14 cellular contexts compared by ENCODE assay signal in genomic region chr4:76485450-76485849, GRCh38. TPM values are rescaled to one million over a fixed set of nuclear protein-coding genes. Genes with fewer than 3 reads are reported as not detected.
DNase-seq lines count a peak whose midpoint lies in the region; ATAC-seq and TF ChIP-seq lines count a peak whose summit lies in the region.
"Had no signal": no experiment of that assay in that cellular context is flagged by ENCODE, and none has a peak within 500 bp of the region (broad histone marks: within the 10 kb centered on the region; RNA-seq: fewer than 3 reads in every experiment).

No MANE protein-coding gene starts in this region.

- no peaks in the 10 kb centered on the region; the same call in 1 of the 2 replicates for H3K79me2 ChIP-seq in H9 (ENCODE audit: insufficient read depth, low read length)

- no peak overlapping the region for H3K18ac ChIP-seq in H9 (ENCODE audit: insufficient read length, low read depth, low read length)

- H4K5ac ChIP-seq in H9 (ENCODE audit: insufficient read length, low read depth, low read length) = no peak overlapping the region

- no peak overlapping the region for H4K8ac ChIP-seq in H9 (replicated peaks; ENCODE audit: insufficient read length, low read depth, low read length)

- peak; percentile 45 for DNase-seq in H9
- DNase-seq in NCI-H146 (lab: John Stamatoyannopoulos, UW) = peak; percentile 71
- no peak for DNase-seq in neural crest cell (ENCODE audit: low read depth, low spot score)
- DNase-seq in germinal center (ENCODE audit: low spot score) = no peak
- DNase-seq in tibial artery = no peak
- DNase-seq: activated naive CD4-positive, alpha-beta T cell treated with anti-CD3 and anti-CD28 coated beads, Interleukin-2, amount 10 ng/mL, durations not matched to agents 7 days and 5 days; Kasumi-1; naive B cell; NCI-H526 had no signal

- H2AK5ac ChIP-seq in H9 (ENCODE audit: insufficient read length, low read length) = no peak overlapping the region

- H3K27ac ChIP-seq in H9 (ENCODE audit: insufficient read length, low read depth, low read length) (peak overlapping the region; percentile 8), tibial artery (no peak overlapping the region)
- H3K27ac ChIP-seq: C4-2B, coronary artery, suprapubic skin had no signal

- peaks cover 31 to 40% of the 10 kb centered on the region in 2 experiments for H3K9me3 Mint-ChIP-seq in H9
- H3K9me3 Mint-ChIP-seq in neural crest cell = peaks cover 19% of the 10 kb centered on the region

- H3K36me3 Mint-ChIP-seq in H9 (ENCODE audit: insufficient read depth in 1 of 3, low read depth in 3 of 3) (peaks cover 18 to 38% (median 23%) of the 10 kb centered on the region in 3 experiments), neural crest cell (ENCODE audit: low read depth) (peaks cover 22% of the 10 kb centered on the region)
- H3K36me3 Mint-ChIP-seq: activated naive CD4-positive, alpha-beta T cell treated with anti-CD3 and anti-CD28 coated beads, Interleukin-2, amount 10 ng/mL, durations not matched to agents 7 days and 5 days had no signal

- H3K14ac ChIP-seq in H9 (ENCODE audit: insufficient read depth, low read length) = no peak overlapping the region

- H3K4me3 ChIP-seq in tibial artery = no peak overlapping the region
- H3K4me3 ChIP-seq: coronary artery, suprapubic skin had no signal

- no peaks in the 10 kb centered on the region for H3K36me3 ChIP-seq in tibial artery
- H3K36me3 ChIP-seq: suprapubic skin had no signal

- no peak overlapping the region for H3K4ac ChIP-seq in H9 (ENCODE audit: low read depth, low read length)

- intact Hi-C loops in tibial artery (cut with DNase I; ENCODE audit: low total_unique reads) = no loop called here

- H2AFZ ChIP-seq in H9 (ENCODE audit: low read length) = no peak overlapping the region

- TF ChIP-seq CTCF in H9 (conservative IDR thresholded peaks at IDR 0.05) (no peak), neural crest cell (conservative IDR thresholded peaks at IDR 0.05) (no peak), tibial artery (IDR thresholded peaks at IDR 0.05) (no peak)

- no CpG with 5 or more reads among the region's 3 CpGs for WGBS in H9 (ENCODE audit: extremely low coverage, insufficient read length, low lambda C conversion rate)

- H3K27me3 Mint-ChIP-seq in H9 (ENCODE audit: low read depth) (no peaks in the 10 kb centered on the region), neural crest cell (ENCODE audit: low read depth) (no peaks in the 10 kb centered on the region)

- H3K4me1 Mint-ChIP-seq in H9 (peaks cover 26 to 37% of the 10 kb centered on the region in 2 experiments), neural crest cell (peaks cover 56% of the 10 kb centered on the region)
- H3K4me1 Mint-ChIP-seq: activated naive CD4-positive, alpha-beta T cell treated with anti-CD3 and anti-CD28 coated beads, Interleukin-2, amount 10 ng/mL, durations not matched to agents 7 days and 5 days had no signal

- H3K4me2 ChIP-seq in H9 (ENCODE audit: insufficient read depth, insufficient read length, low read length) = no peak overlapping the region

- no peak overlapping the region for H2BK120ac ChIP-seq in H9 (ENCODE audit: low read depth, low read length, poor library complexity, severe bottlenecking)

- H4K91ac ChIP-seq in H9 (ENCODE audit: insufficient read length, low read depth, low read length) = no peak overlapping the region

- H3K4me3 Mint-ChIP-seq in H9 = peak overlapping the region; percentile 3 to 4; a peak in 3 of 5 replicates
- H3K4me3 Mint-ChIP-seq in neural crest cell = no peak overlapping the region
- H3K4me3 Mint-ChIP-seq: activated naive CD4-positive, alpha-beta T cell treated with anti-CD3 and anti-CD28 coated beads, Interleukin-2, amount 10 ng/mL, durations not matched to agents 7 days and 5 days; naive B cell had no signal

- no peak overlapping the region for H3K56ac ChIP-seq in H9 (ENCODE audit: insufficient read length, low read depth, low read length)

- H3K27me3 ChIP-seq in H9 (ENCODE audit: insufficient read depth, low read length) = no peaks in the 10 kb centered on the region
- H3K27me3 ChIP-seq in tibial artery = no peaks in the 10 kb centered on the region
- H3K27me3 ChIP-seq: suprapubic skin had no signal

- H2BK20ac ChIP-seq in H9 (ENCODE audit: low read depth, low read length, poor library complexity, severe bottlenecking) = no peak overlapping the region

- no peak overlapping the region for H2BK5ac ChIP-seq in H9 (ENCODE audit: insufficient read length, low read length)

- H3K9ac ChIP-seq in H9 (ENCODE audit: extremely low read depth, insufficient read length, low read length) = no peak overlapping the region

- H3K79me1 ChIP-seq in H9 (ENCODE audit: insufficient read depth, low read depth, low read length, poor library complexity, severe bottlenecking) = no peaks in the 10 kb centered on the region

- no peaks in the 10 kb centered on the region for H3K23me2 ChIP-seq in H9 (ENCODE audit: insufficient read length, low read depth, low read length, poor library complexity, severe bottlenecking)

- H3K27ac Mint-ChIP-seq in H9 = peak overlapping the region in 2 of 3 experiments; percentile 51 to 90; a peak in 5 of 7 replicates
- peak overlapping the region; percentile 4 for H3K27ac Mint-ChIP-seq in neural crest cell (ENCODE audit: unreplicated experiment)
- H3K27ac Mint-ChIP-seq: activated naive CD4-positive, alpha-beta T cell treated with anti-CD3 and anti-CD28 coated beads, Interleukin-2, amount 10 ng/mL, durations not matched to agents 7 days and 5 days; naive B cell had no signal

- H2BK15ac ChIP-seq in H9 (ENCODE audit: low read depth, low read length) = no peak overlapping the region

- peaks cover 10% of the 10 kb centered on the region; the same call in 1 of the 2 replicates for H3K4me1 ChIP-seq in H9 (ENCODE audit: insufficient read depth, low read length)
- H3K4me1 ChIP-seq in tibial artery = peaks cover 0 to 6% (median 4%) of the 10 kb centered on the region in 4 donors
- H3K4me1 ChIP-seq: suprapubic skin had no signal

- no peak overlapping the region for H3K23ac ChIP-seq in H9 (ENCODE audit: insufficient read length, low read depth, low read length)

- no peak overlapping the region for H3T11ph ChIP-seq in H9 (ENCODE audit: low read length)

- ATAC-seq in esophagus mucosa = peak; percentile 62
- no peak for ATAC-seq in GM19035 (IDR thresholded peaks at IDR 0.05; ENCODE audit: unreplicated experiment)

- no peaks in the 10 kb centered on the region for H4K20me1 ChIP-seq in H9 (ENCODE audit: control insufficient read depth, insufficient read depth, insufficient read length)

- H2BK12ac ChIP-seq in H9 (ENCODE audit: insufficient read length, low read depth, low read length) = no peak overlapping the region

- H3K9me3 ChIP-seq in H9 (ENCODE audit: control insufficient read depth, low read depth, low read length) (no peaks in the 10 kb centered on the region), tibial artery (no peaks in the 10 kb centered on the region)
- H3K9me3 ChIP-seq: suprapubic skin had no signal

RNA-seq across cellular contexts. Expression of gene SHROOM3, which starts 50.4 kb away (rescaled TPM):
- total RNA-seq in H9 (2021) = 27.0 and 27.6 TPM in 2 replicates
- total RNA-seq in esophagus mucosa = 20.7 TPM
- 36.4 and 40.1 TPM in 2 replicates for total RNA-seq in neural crest cell

Comparison
In these comparisons a context has a peak if more than half of its experiments do, and no peak if none do; other contexts are left out.
1. DNase-seq: peak in H9 (single experiment) and NCI-H146 (single experiment); none in neural crest cell (single experiment), germinal center (single experiment) and tibial artery (0 of 2).